In genomic region chr10:124185074-124185473, GRCh38 we compare ENCODE assay signal across 19 cellular contexts.
DNase-seq lines count a peak whose midpoint lies in the region; ATAC-seq and TF ChIP-seq lines count a peak whose summit lies in the region.
"Had no signal": no experiment of that assay in that cellular context is flagged by ENCODE, and none has a peak within 500 bp of the region (broad histone marks: within the 10 kb centered on the region; RNA-seq: fewer than 3 reads in every experiment).

No MANE protein-coding gene starts in this region.

- no peak overlapping the region for H3K14ac ChIP-seq in neuronal stem cell (ENCODE audit: low read length)

- peak; percentile 97 for ATAC-seq in RWPE2 (ENCODE audit: low read depth)
- ATAC-seq: GM12878, PC-3 had no signal

- H3K4me1 Mint-ChIP-seq in progenitor cell of endocrine pancreas (ENCODE audit: low read depth), result no peaks in the 10 kb centered on the region

- H3K4me3 Mint-ChIP-seq in progenitor cell of endocrine pancreas (ENCODE audit: low read depth), result no peak overlapping the region
- H3K4me3 Mint-ChIP-seq: CD14-positive monocyte had no signal

- no peak overlapping the region for H3K4me2 ChIP-seq in neuronal stem cell (ENCODE audit: insufficient read depth, low read length, poor library complexity, severe bottlenecking)
- H3K4me2 ChIP-seq: KMS-11 had no signal

- H3K4me3 ChIP-seq in RWPE2 (ENCODE audit: severe bottlenecking) (no peak overlapping the region), neuronal stem cell (ENCODE audit: low read length in 2 of 2) (no peak overlapping the region)
- H3K4me3 ChIP-seq: GM12878, GM23248, SJCRH30 had no signal

- peak overlapping the region; percentile 18 for H2AFZ ChIP-seq in neuronal stem cell (ENCODE audit: low read length)
- H2AFZ ChIP-seq: GM23248 had no signal

- no peak overlapping the region for H2BK12ac ChIP-seq in neuronal stem cell (ENCODE audit: low read length)

- H2AK5ac ChIP-seq in neuronal stem cell (ENCODE audit: low read depth, low read length), result no peak overlapping the region

- H3K4ac ChIP-seq in neuronal stem cell (ENCODE audit: low read length), result no peak overlapping the region

- DNase-seq in DMS153 (lab: John Stamatoyannopoulos, UW) (peak; percentile 20), DMS153 treated with DMSO at 0.1 percent for 48 hours (lab: John Stamatoyannopoulos, UW; ENCODE audit: unreplicated experiment) (no peak), RWPE2 (ENCODE audit: low spot score) (no peak), islet precursor cell (peak; percentile 65), neuronal stem cell (ENCODE audit: low spot score) (no peak), progenitor cell of endocrine pancreas (ENCODE audit: low spot score, unreplicated experiment) (no peak), GDM1 (lab: John Stamatoyannopoulos, UW) (no peak), NCI-H2196 (lab: John Stamatoyannopoulos, UW; ENCODE audit: unreplicated experiment) (no peak)
- DNase-seq: GM23248, MV-4-11, NCI-H1694 treated with DMSO at 0.1 percent for 48 hours, NCI-H345, NCI-H524 treated with DMSO at 0.1 percent for 48 hours, PC-3, SJCRH30 had no signal

- H3K36me3 ChIP-seq in RWPE2 (ENCODE audit: low read depth), result no peaks in the 10 kb centered on the region
- no peaks in the 10 kb centered on the region for H3K36me3 ChIP-seq in neuronal stem cell (replicated peaks in 1 of 2; ENCODE audit: control insufficient read depth in 2 of 2, insufficient read depth in 2 of 2, low read length in 2 of 2)
- H3K36me3 ChIP-seq: SJCRH30 had no signal

- H4K8ac ChIP-seq in neuronal stem cell (ENCODE audit: low read depth, low read length), result no peak overlapping the region

- H3K9ac ChIP-seq in neuronal stem cell (ENCODE audit: low read depth, low read length, poor library complexity), result no peak overlapping the region
- H3K9ac ChIP-seq: GM23248, KMS-11 had no signal

- H3K27ac Mint-ChIP-seq in progenitor cell of endocrine pancreas, result no peak overlapping the region

- TF ChIP-seq CTCF in RWPE2 (IDR thresholded peaks at IDR 0.05; ENCODE audit: poor library complexity, severe bottlenecking) (no peak), progenitor cell of endocrine pancreas (IDR thresholded peaks at IDR 0.05; ENCODE audit: unreplicated experiment) (no peak)

- H3K4me1 ChIP-seq in RWPE2 (ENCODE audit: insufficient read depth, poor library complexity, severe bottlenecking), result peaks cover 12% of the 10 kb centered on the region
- H3K4me1 ChIP-seq in neuronal stem cell (ENCODE audit: control insufficient read depth in 2 of 2, insufficient read depth in 1 of 2, low read depth in 1 of 2, low read length in 2 of 2), result no peaks in the 10 kb centered on the region
- H3K4me1 ChIP-seq: SJCRH30 had no signal

- H3K23ac ChIP-seq in neuronal stem cell (ENCODE audit: low read depth, low read length, poor library complexity), result no peak overlapping the region

- H3K18ac ChIP-seq in neuronal stem cell (ENCODE audit: low read length), result no peak overlapping the region

- H3K9me3 Mint-ChIP-seq in progenitor cell of endocrine pancreas (ENCODE audit: low read depth), result peaks cover 7% of the 10 kb centered on the region

- H3K79me1 ChIP-seq in neuronal stem cell (ENCODE audit: low read depth, low read length), result no peaks in the 10 kb centered on the region

- no peak overlapping the region for H4K91ac ChIP-seq in neuronal stem cell (ENCODE audit: low read depth, low read length, poor library complexity)

- no peak overlapping the region for H2BK120ac ChIP-seq in neuronal stem cell (ENCODE audit: low read depth, low read length)

- H3K27me3 ChIP-seq in RWPE2 (ENCODE audit: insufficient read depth, poor library complexity, severe bottlenecking) (no peaks in the 10 kb centered on the region), neuronal stem cell (ENCODE audit: control insufficient read depth in 3 of 3, insufficient read depth in 3 of 3, low read depth in 1 of 3, low read length in 3 of 3) (peaks cover 0 to 8% (median 0%) of the 10 kb centered on the region in 3 experiments)
- H3K27me3 ChIP-seq: SJCRH30 had no signal

- peak overlapping the region; percentile 52 for H3K27ac ChIP-seq in RWPE2 (ENCODE audit: poor library complexity, severe bottlenecking)
- H3K27ac ChIP-seq in neuronal stem cell (replicated peaks; ENCODE audit: low read length), result no peak overlapping the region
- H3K27ac ChIP-seq: 22Rv1, GM23248, KMS-11, SJCRH30 had no signal

- H3K9me3 ChIP-seq in RWPE2 (ENCODE audit: severe bottlenecking) (no peaks in the 10 kb centered on the region), neuronal stem cell (replicated peaks in 1 of 2; ENCODE audit: control insufficient read depth in 2 of 2, insufficient read depth in 1 of 2, low read depth in 1 of 2, low read length in 2 of 2) (no peaks in the 10 kb centered on the region)
- H3K9me3 ChIP-seq: SJCRH30 had no signal

- peaks cover 4% of the 10 kb centered on the region for H3K27me3 Mint-ChIP-seq in progenitor cell of endocrine pancreas

- H2BK5ac ChIP-seq in neuronal stem cell (ENCODE audit: low read length), result no peak overlapping the region

- H3K36me3 Mint-ChIP-seq in progenitor cell of endocrine pancreas (ENCODE audit: insufficient read depth), result no peaks in the 10 kb centered on the region
- H3K36me3 Mint-ChIP-seq: CD14-positive monocyte had no signal

- H2BK15ac ChIP-seq in neuronal stem cell (ENCODE audit: low read length), result no peak overlapping the region

- WGBS in neuronal stem cell (ENCODE audit: extremely low coverage in 2 of 2, insufficient read length in 2 of 2, insufficient replicate concordance in 1 of 2), 2 donors, result no CpG with 5 or more reads among the region's 8 CpGs

Comparison
In these comparisons a context has a peak if more than half of its experiments do, and no peak if none do; other contexts are left out.
1. DNase-seq: peak in DMS153 (single experiment) and islet precursor cell (single experiment); none in DMS153 treated with DMSO at 0.1 percent for 48 hours (single experiment), RWPE2 (single experiment), neuronal stem cell (single experiment), progenitor cell of endocrine pancreas (single experiment), GDM1 (single experiment) and NCI-H2196 (single experiment).